ENCODE assay signal across 2 cellular contexts in genomic region chr18:55234366-55235093, GRCh38.
TF ChIP-seq lines count a peak whose summit lies in the region.

No MANE protein-coding gene starts in this region.

TF ChIP-seq in SK-N-SH, 30 proteins besides CTCF, POLR2A, EP300 and RAD21 (continued from another document):
- TF ChIP-seq YY1 (IDR thresholded peaks at IDR 0.05; ENCODE audit: low read depth): peak; percentile 36; the same call in 1 of the 2 replicates
- TF ChIP-seq GATA2 (CRISPR knock-in tag; IDR thresholded peaks at IDR 0.05): 0 out of 2 replicates have a peak, but pooled peaks have one; percentile 19

TF ChIP-seq in K562, 482 proteins besides CTCF, POLR2A, EP300 and RAD21 (continued from another document):
- no peak for TF ChIP-seq YY1 (IDR thresholded peaks at IDR 0.05; ENCODE audit: borderline replicate concordance in 1 of 3, control insufficient read depth in 1 of 3, extremely low read depth in 1 of 3, insufficient read depth in 3 of 3, insufficient read length in 1 of 3, insufficient replicate concordance in 2 of 3, low read depth in 1 of 3, low read length in 2 of 3)
- peak; percentile 92; the same call in 1 of the 2 replicates for TF ChIP-seq STAG1 (CRISPR knock-in tag; IDR thresholded peaks at IDR 0.05; ENCODE audit: borderline replicate concordance)
- no peak for TF ChIP-seq TEAD2 (tag; IDR thresholded peaks at IDR 0.05)
- no peak for TF ChIP-seq CEBPG (CRISPR knock-in tag; IDR thresholded peaks at IDR 0.05)
- TF ChIP-seq CEBPG (tag; conservative IDR thresholded peaks at IDR 0.05 in 1 of 2, IDR thresholded peaks at IDR 0.05 in 1 of 2): no peak
- TF ChIP-seq KLF16 (IDR thresholded peaks at IDR 0.05): peak; percentile 23; the same call in 1 of the 2 replicates
- TF ChIP-seq MTA1 (IDR thresholded peaks at IDR 0.05; ENCODE audit: borderline replicate concordance): no peak
- TF ChIP-seq SMC3 (conservative IDR thresholded peaks at IDR 0.05; ENCODE audit: insufficient read depth, low read depth, low read length): peak; percentile 71
- TF ChIP-seq TBL1XR1 (IDR thresholded peaks at IDR 0.05; ENCODE audit: low read length in 2 of 2): no peak
- TF ChIP-seq POLR2AphosphoS2 (IDR thresholded peaks at IDR 0.05; ENCODE audit: low read length): no peak
- TF ChIP-seq CBFA2T2 (conservative IDR thresholded peaks at IDR 0.05): 0 out of 2 replicates have a peak, but pooled peaks have one; percentile 6
- TF ChIP-seq MNT (conservative IDR thresholded peaks at IDR 0.05): no peak
- no peak for TF ChIP-seq ZNF436 (CRISPR knock-in tag; IDR thresholded peaks at IDR 0.05)
